Comparison of ENCODE assay signal across 37 cellular contexts in the genomic region with DNA sequence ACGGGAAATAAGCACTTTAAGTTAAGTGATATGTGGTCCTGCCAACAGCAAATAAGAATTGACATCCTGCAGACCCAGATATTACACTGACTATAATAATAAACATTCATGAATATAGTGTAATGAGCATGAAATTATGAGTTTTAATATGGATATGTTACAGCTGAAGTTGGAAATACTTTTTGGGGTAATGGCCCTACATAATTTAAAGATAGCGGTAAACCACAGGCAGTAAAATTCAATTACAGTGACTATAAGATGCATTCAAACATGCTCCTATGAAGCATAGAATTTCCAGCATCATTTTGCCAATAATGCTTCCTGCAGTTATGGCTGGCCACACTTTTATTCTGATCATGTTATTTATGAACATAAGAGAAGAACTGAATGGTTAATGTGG. TPM values are rescaled to one million over a fixed set of nuclear protein-coding genes. Genes with fewer than 3 reads are reported as not detected.
"Had no signal": no experiment of that assay in that cellular context is flagged by ENCODE, and none has a peak within 500 bp of the region (broad histone marks: within the 10 kb centered on the region; RNA-seq: fewer than 3 reads in every experiment).

No MANE protein-coding gene starts in this region.

- H3K9ac ChIP-seq: KMS-11 had no signal

- H3K36me3 ChIP-seq: MG63 had no signal

- H3K4me3 ChIP-seq: MG63 had no signal

- H3K9me3 ChIP-seq: MG63 had no signal

- H3K27me3 ChIP-seq: MG63 had no signal

- H3K27ac ChIP-seq: KMS-11 had no signal

- DNase-seq: Karpas-422, Kasumi-1, MG63, MM.1S, MV-4-11, NCI-H1048, NCI-H1092, NCI-H1092 treated with DMSO at 0.1 percent for 48 hours, NCI-H1105, NCI-H1105 treated with DMSO at 0.1 percent for 48 hours, NCI-H1417, NCI-H1417 treated with DMSO at 0.1 percent for 48 hours, NCI-H1436, NCI-H1436 treated with DMSO at 0.1 percent for 48 hours, NCI-H146, NCI-H1694, NCI-H1694 treated with DMSO at 0.1 percent for 48 hours, NCI-H187, NCI-H187 treated with DMSO at 0.1 percent for 48 hours, NCI-H1930, NCI-H2029, NCI-H2029 treated with DMSO at 0.1 percent for 48 hours, NCI-H2081, NCI-H2081 treated with DMSO at 0.1 percent for 48 hours, NCI-H2107, NCI-H2171, NCI-H2171 treated with DMSO at 0.1 percent for 48 hours, NCI-H2227 treated with DMSO at 0.1 percent for 48 hours, NCI-H226, NCI-H345, NCI-H446, NCI-H446 treated with DMSO at 0.1 percent for 48 hours, NCI-H510A, NCI-H510A treated with DMSO at 0.1 percent for 48 hours had no signal

RNA-seq across cellular contexts. Expression of gene LRRTM4, which starts 49.4 kb away (rescaled TPM):
- total RNA-seq: LHCN-M2, MCF 10A had no signal
